ENCODE assay signal across 21 cellular contexts in genomic region chr3:142310439-142310838, GRCh38.
DNase-seq lines count a peak whose midpoint lies in the region; ATAC-seq, FAIRE-seq and TF ChIP-seq lines count a peak whose summit lies in the region.
"Had no signal": no experiment of that assay in that cellular context is flagged by ENCODE, and none has a peak within 500 bp of the region (broad histone marks: within the 10 kb centered on the region; RNA-seq: fewer than 3 reads in every experiment).

No MANE protein-coding gene starts in this region.

- H3K36me3 Mint-ChIP-seq in MCF 10A (ENCODE audit: insufficient read depth, unreplicated experiment) = peaks cover 22% of the 10 kb centered on the region
- peaks cover 60% of the 10 kb centered on the region for H3K36me3 Mint-ChIP-seq in T-cell

- POLR2A ChIA-PET in MCF 10A (lab: Yijun Ruan, JAX) = interaction anchor here (0.6 to 0.8 kb wide), 2 partner anchors 20 to 56 kb away, joined by 3 to 4 read pairs; no protein-coding TSS in a partner anchor
- POLR2A ChIA-PET in K562 (lab: Yijun Ruan, JAX) = interaction anchor here (1.4 kb wide), 1 partner anchor 20 kb away, joined by 3 read pairs; no protein-coding TSS in a partner anchor
- POLR2A ChIA-PET in T-cell (lab: Charles Lee) = interaction anchor here in 1 of 2 donors (0.7 kb wide), 2 partner anchors 9 to 88 kb away, joined by 3 to 4 read pairs; no protein-coding TSS in a partner anchor

- no peak for TF ChIP-seq RAD21 in K562 (CRISPR knock-in tag; conservative IDR thresholded peaks at IDR 0.05 in 1 of 2, IDR thresholded peaks at IDR 0.05 in 1 of 2)

- intact Hi-C loops in MCF 10A (cut with micrococcal nuclease) = no loop called here
- intact Hi-C loops in mammary epithelial cell (cut with micrococcal nuclease) = no loop called here
- intact Hi-C loops in K562 (cut with micrococcal nuclease) = no loop called here

- H2AFZ ChIP-seq in mammary epithelial cell (ENCODE audit: low read depth, low read length) (no peak overlapping the region), K562 (ENCODE audit: low read depth, low read length) (no peak overlapping the region)

- FAIRE-seq in A204.1 (lab: Jason Lieb, UNC) (peak; percentile 55), G401.6 (lab: Jason Lieb, UNC) (peak; percentile 19), K562 (lab: Jason Lieb, UNC) (peak; percentile 49)
- FAIRE-seq: GM12878, GM12892, GM18507 had no signal

- H3K9me3 Mint-ChIP-seq in MCF 10A (ENCODE audit: unreplicated experiment) = no peaks in the 10 kb centered on the region
- peaks cover 0 to 4% (median 4%) of the 10 kb centered on the region in 3 donors for H3K9me3 Mint-ChIP-seq in T-cell
- H3K9me3 Mint-ChIP-seq: CD4-positive, alpha-beta T cell had no signal

- TSS peak; percentile 21 for BruUV-seq in MCF 10A (replicated peaks; lab: Mats Ljungman, UMichigan)
- BruUV-seq in mammary epithelial cell (replicated peaks; lab: Mats Ljungman, UMichigan) = no TSS peak
- no TSS peak for BruUV-seq in K562 (replicated peaks; lab: Mats Ljungman, UMichigan)

- TF ChIP-seq CTCF in MCF 10A (IDR thresholded peaks at IDR 0.05; ENCODE audit: unreplicated experiment) = no peak
- TF ChIP-seq CTCF in mammary epithelial cell (conservative IDR thresholded peaks at IDR 0.05 in 1 of 2, IDR thresholded peaks at IDR 0.05 in 1 of 2; ENCODE audit: extremely low read depth in 1 of 2, insufficient read depth in 1 of 2, low read depth in 1 of 2, low read length in 2 of 2) = no peak
- TF ChIP-seq CTCF in K562 (IDR thresholded peaks at IDR 0.05 in 2 of 3, conservative IDR thresholded peaks at IDR 0.05 in 1 of 3; ENCODE audit: insufficient read depth in 2 of 3, low read depth in 1 of 3, low read length in 3 of 3) = no peak

- no peak overlapping the region for H3K4me3 Mint-ChIP-seq in MCF 10A (ENCODE audit: unreplicated experiment)
- H3K4me3 Mint-ChIP-seq in T-cell = no peak overlapping the region
- H3K4me3 Mint-ChIP-seq: B cell; CD4-positive, alpha-beta T cell; CD8-positive, alpha-beta T cell had no signal

- CTCF ChIA-PET in MCF 10A (lab: Yijun Ruan, JAX) = interaction anchor here (1.6 kb wide), 1 partner anchor 31 kb away, joined by 6 read pairs; no protein-coding TSS in a partner anchor
- CTCF ChIA-PET in mammary epithelial cell (lab: Charles Lee; ENCODE audit: low non-redundant PET) = no interaction called here
- CTCF ChIA-PET in K562 (lab: Yijun Ruan, JAX; ENCODE audit: low intra/inter-chr PET ratio) = no interaction called here
- CTCF ChIA-PET in T-cell (lab: Charles Lee) = interaction anchor here in 1 of 2 donors (0.5 kb wide), 1 partner anchor 570 kb away, joined by 4 read pairs; no protein-coding TSS in a partner anchor

- no peak for TF ChIP-seq POLR2A in K562 (conservative IDR thresholded peaks at IDR 0.05)

- H3K4me3 ChIP-seq in mammary epithelial cell (replicated peaks in 1 of 3; ENCODE audit: insufficient read depth in 1 of 3, low read depth in 2 of 3, low read length in 3 of 3) = no peak overlapping the region
- no peak overlapping the region for H3K4me3 ChIP-seq in K562
- H3K4me3 ChIP-seq: BLaER1 treated with 17β-estradiol and CSF1 and Interleukin-3, amounts not matched to agents 10 nM and 100 nM; GM12878 had no signal

- WGBS in mammary epithelial cell (ENCODE audit: low coverage, missing lambda C conversion rate) = 94% methylated on average over 1 of the region's 1 CpG
- WGBS in K562 (ENCODE audit: insufficient coverage, low coverage, missing lambda C conversion rate) = 90% methylated on average over 1 of the region's 1 CpG

- no peak overlapping the region for H3K27ac Mint-ChIP-seq in MCF 10A (ENCODE audit: low read depth, unreplicated experiment)
- H3K27ac Mint-ChIP-seq in T-cell = no peak overlapping the region
- H3K27ac Mint-ChIP-seq: B cell; CD4-positive, alpha-beta T cell; CD8-positive, alpha-beta T cell had no signal

- H3K27me3 ChIP-seq in mammary epithelial cell (ENCODE audit: insufficient read depth, low read length) = no peaks in the 10 kb centered on the region
- no peaks in the 10 kb centered on the region for H3K27me3 ChIP-seq in K562 (ENCODE audit: control insufficient read depth in 2 of 2, insufficient read depth in 2 of 2, low read length in 2 of 2)
- H3K27me3 ChIP-seq: BLaER1 treated with 17β-estradiol and CSF1 and Interleukin-3, amounts not matched to agents 10 nM and 100 nM had no signal

- DNase-seq in MCF 10A (ENCODE audit: unreplicated experiment) (no peak), mammary epithelial cell (no peak), K562 (ENCODE audit: extremely low read depth in 1 of 4, low spot score in 3 of 4) (no peak), T-cell (no peak)
- DNase-seq: AML-193; Caco-2; Calu3; CD4-positive, alpha-beta T cell; CD8-positive, alpha-beta T cell; DMS79 treated with DMSO at 0.1 percent for 48 hours; GDM1 had no signal

- no peak for TF ChIP-seq EP300 in K562 (IDR thresholded peaks at IDR 0.05; ENCODE audit: low read length)

- H3K27ac ChIP-seq in mammary epithelial cell (ENCODE audit: insufficient read depth, low read depth, low read length) (no peak overlapping the region), K562 (ENCODE audit: extremely low read depth, low read depth, low read length) (no peak overlapping the region)
- H3K27ac ChIP-seq: 22Rv1; BLaER1 treated with 17β-estradiol and CSF1 and Interleukin-3, amounts not matched to agents 10 nM and 100 nM; C4-2B had no signal

- H3K4me2 ChIP-seq in mammary epithelial cell (ENCODE audit: insufficient read depth, low read depth, low read length) (no peak overlapping the region), K562 (ENCODE audit: insufficient read depth, low read length) (no peak overlapping the region)
- H3K4me2 ChIP-seq: BLaER1 treated with 17β-estradiol and CSF1 and Interleukin-3, amounts not matched to agents 10 nM and 100 nM had no signal

- H3K4me1 ChIP-seq in mammary epithelial cell (ENCODE audit: insufficient read depth, low read length) = no peaks in the 10 kb centered on the region
- H3K4me1 ChIP-seq in K562 (replicated peaks in 1 of 2; ENCODE audit: control insufficient read depth in 2 of 2, insufficient read depth in 2 of 2, low read length in 2 of 2) = peaks cover 2 to 3% of the 10 kb centered on the region in 2 experiments; a peak in 2 of 5 replicates
- H3K4me1 ChIP-seq: BLaER1 treated with 17β-estradiol and CSF1 and Interleukin-3, amounts not matched to agents 10 nM and 100 nM had no signal

- H3K27me3 Mint-ChIP-seq in MCF 10A (ENCODE audit: insufficient read depth, unreplicated experiment) = no peaks in the 10 kb centered on the region
- H3K27me3 Mint-ChIP-seq in T-cell = no peaks in the 10 kb centered on the region
- H3K27me3 Mint-ChIP-seq: B cell; CD4-positive, alpha-beta T cell had no signal

- H4K20me1 ChIP-seq in mammary epithelial cell (ENCODE audit: insufficient read depth, low read length) = no peaks in the 10 kb centered on the region
- H4K20me1 ChIP-seq in K562 (replicated peaks; ENCODE audit: control insufficient read depth, insufficient read depth, low read length) = no peaks in the 10 kb centered on the region
- H4K20me1 ChIP-seq: BLaER1 treated with 17β-estradiol and CSF1 and Interleukin-3, amounts not matched to agents 10 nM and 100 nM had no signal

- ATAC-seq in K562 (no peak), HG02981 (IDR thresholded peaks at IDR 0.05; ENCODE audit: unreplicated experiment) (no peak), T-cell (replicated peaks in 1 of 4) (no peak)
- ATAC-seq: CD8-positive, alpha-beta T cell; GM12878 had no signal

- H3K79me2 ChIP-seq in mammary epithelial cell (ENCODE audit: insufficient read depth, low read length) = no peaks in the 10 kb centered on the region
- no peaks in the 10 kb centered on the region for H3K79me2 ChIP-seq in K562 (ENCODE audit: control insufficient read depth, insufficient read depth, low read length)

- in situ Hi-C loops in mammary epithelial cell (cut with MboI; ENCODE audit: low sequenced_read_pairs in 2 of 2) (no loop called here), K562 (cut with MboI) (no loop called here)

- H3K36me3 ChIP-seq in mammary epithelial cell (ENCODE audit: insufficient read depth, low read length) (peaks cover 8% of the 10 kb centered on the region), K562 (ENCODE audit: control insufficient read depth, insufficient read depth, low read length) (peaks cover 28% of the 10 kb centered on the region; the same call in 2 of the 3 replicates)

- no peaks in the 10 kb centered on the region for H3K4me1 Mint-ChIP-seq in MCF 10A (ENCODE audit: insufficient read depth, unreplicated experiment)
- no peaks in the 10 kb centered on the region for H3K4me1 Mint-ChIP-seq in T-cell
- H3K4me1 Mint-ChIP-seq: B cell had no signal

- dilution Hi-C loops in mammary epithelial cell (cut with HindIII; ENCODE audit: low sequenced_read_pairs) = no loop called here

- no peak overlapping the region for H3K9ac ChIP-seq in mammary epithelial cell (ENCODE audit: insufficient read depth, low read length)
- no peak overlapping the region for H3K9ac ChIP-seq in K562 (ENCODE audit: insufficient read depth in 1 of 2, low read depth in 2 of 2, low read length in 2 of 2)
- H3K9ac ChIP-seq: BLaER1 treated with 17β-estradiol and CSF1 and Interleukin-3, amounts not matched to agents 10 nM and 100 nM had no signal

- H3K9me3 ChIP-seq in mammary epithelial cell (replicated peaks; ENCODE audit: insufficient read depth, low read length) = no peaks in the 10 kb centered on the region
- H3K9me3 ChIP-seq in K562 (replicated peaks; ENCODE audit: control insufficient read depth, insufficient read depth, low read depth, low read length) = no peaks in the 10 kb centered on the region
- H3K9me3 ChIP-seq: Caco-2 had no signal

- H3K9me1 ChIP-seq in K562 (ENCODE audit: control insufficient read depth, insufficient read depth, low read length) = no peaks in the 10 kb centered on the region

TF ChIP-seq in K562, 482 proteins besides CTCF, POLR2A, EP300 and RAD21:
- TF ChIP-seq ESRRB (CRISPR knock-in tag; IDR thresholded peaks at IDR 0.05; ENCODE audit: borderline replicate concordance) (no peak), MAFG (tag; conservative IDR thresholded peaks at IDR 0.05) (peak; percentile 38; the same call in 1 of the 2 replicates), C11orf30 (IDR thresholded peaks at IDR 0.05; ENCODE audit: low read depth) (peak; percentile 56; the same call in 1 of the 2 replicates), ZNF316 (IDR thresholded peaks at IDR 0.05) (peak; percentile 73), SAFB2 (IDR thresholded peaks at IDR 0.05; ENCODE audit: borderline replicate concordance, low read depth, low read length, severe bottlenecking) (no peak), NCOA6 (IDR thresholded peaks at IDR 0.05) (no peak), ZNF717 (CRISPR knock-in tag; IDR thresholded peaks at IDR 0.05) (no peak), SMARCA4 (IDR thresholded peaks at IDR 0.05) (no peak)
